21 cellular contexts compared by ENCODE assay signal in genomic region chr6:34312259-34312658, GRCh38.
"Had no signal": no experiment of that assay in that cellular context is flagged by ENCODE, and none has a peak within 500 bp of the region (broad histone marks: within the 10 kb centered on the region; RNA-seq: fewer than 3 reads in every experiment).

No MANE protein-coding gene starts in this region.

- H3K9me3 ChIP-seq: esophagus squamous epithelium, gastrocnemius medialis, heart right ventricle, lower lobe of right lung, mucosa of descending colon had no signal

- H3K27me3 ChIP-seq: dorsolateral prefrontal cortex, esophagus squamous epithelium, gastrocnemius medialis, heart right ventricle had no signal

- H3K27ac ChIP-seq: coronary artery, epithelial cell of prostate, esophagus squamous epithelium, lower lobe of right lung had no signal

- H3K36me3 ChIP-seq: esophagus squamous epithelium, gastrocnemius medialis, heart right ventricle, lower lobe of right lung had no signal

- H3K4me3 ChIP-seq: coronary artery, dorsolateral prefrontal cortex, esophagus squamous epithelium, gastrocnemius medialis, heart right ventricle, lower lobe of right lung, mucosa of descending colon had no signal

- DNase-seq: dermis blood vessel endothelial cell; dorsolateral prefrontal cortex; effector CD8-positive, alpha-beta T cell; effector memory CD8-positive, alpha-beta T cell; endodermal cell; erythroblast; esophagus squamous epithelium; foreskin fibroblast; foreskin melanocyte; gastrocnemius medialis; glutamatergic neuron; heart right ventricle; hippocampal formation; left cardiac atrium; left ventricle myocardium superior; lower lobe of right lung; mesenchymal stem cell; mucosa of descending colon had no signal

- ATAC-seq: effector memory CD8-positive, alpha-beta T cell; esophagus mucosa; gastrocnemius medialis; heart right ventricle; left cardiac atrium; lower lobe of right lung; mucosa of descending colon had no signal
